In the genomic region with DNA sequence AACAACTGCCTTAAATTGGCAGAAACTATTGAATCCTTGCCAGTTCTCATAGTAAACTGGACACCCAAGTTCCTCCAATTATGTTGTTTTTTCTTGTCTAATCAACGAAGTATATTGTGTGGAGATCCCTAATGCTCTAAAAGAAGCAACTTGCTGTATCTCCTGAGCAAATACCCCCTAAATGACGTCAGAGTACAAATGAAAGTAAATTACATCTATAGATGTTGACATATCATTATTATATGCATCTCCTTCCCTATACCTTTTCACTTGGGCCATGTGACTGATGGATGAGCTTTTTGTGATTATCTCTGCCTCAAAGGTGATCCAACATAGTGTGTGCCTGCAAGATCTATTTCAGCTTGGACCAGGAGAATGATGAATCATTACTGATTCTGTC, we compare ENCODE assay signal across 24 cellular contexts.
"Had no signal": no experiment of that assay in that cellular context is flagged by ENCODE, and none has a peak within 500 bp of the region (broad histone marks: within the 10 kb centered on the region; RNA-seq: fewer than 3 reads in every experiment).

No MANE protein-coding gene starts in this region.

- H3K27me3 ChIP-seq: body of pancreas, cardiac muscle cell, colonic mucosa, gastrocnemius medialis, heart left ventricle had no signal

- H3K36me3 ChIP-seq: cardiac muscle cell, colonic mucosa, gastrocnemius medialis, heart left ventricle had no signal

- DNase-seq: activated CD4-positive, alpha-beta T cell treated with anti-CD3 and anti-CD28 coated beads for 36 hours; activated CD4-positive, alpha-beta T cell treated with anti-CD3 and anti-CD28 coated beads, Interleukin-2, amount 10 ng/mL, durations not matched to agents 7 days and 5 days; activated CD4-positive, alpha-beta T cell treated with anti-CD3 and anti-CD28 coated beads, Interleukin-2, amount 50 U/mL, for 4 hours; activated CD4-positive, CD25-positive, alpha-beta regulatory T cell; activated CD4-positive, CD25-positive, alpha-beta regulatory T cell treated with anti-CD3 and anti-CD28 coated beads, Interleukin-2, amount 50 U/mL, for 72 hours; activated CD8-positive, alpha-beta memory T cell treated with anti-CD3 and anti-CD28 coated beads for 24 hours; activated CD8-positive, alpha-beta T cell treated with anti-CD3 and anti-CD28 coated beads for 36 hours; activated effector memory CD4-positive, alpha-beta T cell treated with Interleukin-2 at 50 U/mL for 16 hours; activated gamma-delta T cell treated with Interleukin-2 at 50 U/mL for 16 hours; activated naive CD4-positive, alpha-beta T cell treated with anti-CD3 and anti-CD28 coated beads, Interleukin-2, amount 50 U/mL, for 16 hours; activated naive CD4-positive, alpha-beta T cell treated with Interleukin-2 at 50 U/mL for 16 hours; activated T-cell treated with anti-CD3 and anti-CD28 coated beads, Interleukin-2, amount 50 U/mL, for 4 hours; amniotic stem cell; anterior cingulate cortex; body of pancreas; central memory CD4-positive, alpha-beta T cell; cerebellar nuclear complex; colonic mucosa; effector CD8-positive, alpha-beta T cell; gastrocnemius medialis; glutamatergic neuron; heart left ventricle; T-helper 2 cell had no signal

- H3K4me3 ChIP-seq: body of pancreas, cardiac muscle cell, colonic mucosa, gastrocnemius medialis, heart left ventricle had no signal

- H3K27ac ChIP-seq: body of pancreas, cardiac muscle cell, colonic mucosa, gastrocnemius medialis, heart left ventricle had no signal

- H3K4me1 ChIP-seq: body of pancreas, colonic mucosa, gastrocnemius medialis had no signal

- H3K9me3 ChIP-seq: body of pancreas, colonic mucosa, gastrocnemius medialis had no signal
